18 cellular contexts compared by ENCODE assay signal in genomic region chr3:172697558-172697957, GRCh38. TPM values are rescaled to one million over a fixed set of nuclear protein-coding genes. Genes with fewer than 3 reads are reported as not detected.
DNase-seq lines count a peak whose midpoint lies in the region; ATAC-seq, FAIRE-seq and TF ChIP-seq lines count a peak whose summit lies in the region.
"Had no signal": no experiment of that assay in that cellular context is flagged by ENCODE, and none has a peak within 500 bp of the region (broad histone marks: within the 10 kb centered on the region; RNA-seq: fewer than 3 reads in every experiment).

No MANE protein-coding gene starts in this region.

- POLR2A ChIA-PET in HepG2 (lab: Yijun Ruan, JAX), result interaction anchor here (2.5 to 2.8 kb wide), 2 partner anchors 11 to 14 kb away, joined by 11 to 15 read pairs; partner anchors contain the start of gene NCEH1

- in situ Hi-C loops in HepG2 (cut with HindIII; ENCODE audit: extremely low pct_ligation_motif_present, low pct_unique_long_range_greater_than_20kb), result no loop called here

- no peak overlapping the region for H3K4me3 Mint-ChIP-seq in dendritic cell treated with granulocyte-macrophage colony-stimulating factor and Interleukin-4, amounts not matched to agents 40 ng/mL and 50 ng/mL, for 4 days
- H3K4me3 Mint-ChIP-seq: CD4-positive, alpha-beta memory T cell; HFFc6 had no signal

- no peak for TF ChIP-seq EP300 in HepG2 (IDR thresholded peaks at IDR 0.05; ENCODE audit: low read depth in 2 of 2, low read length in 2 of 2)
- TF ChIP-seq EP300 in HepG2 (CRISPR knock-in tag; IDR thresholded peaks at IDR 0.05; ENCODE audit: borderline replicate concordance), result no peak
- no peak for TF ChIP-seq EP300 in stomach (IDR thresholded peaks at IDR 0.05)

- H3K9ac ChIP-seq in HepG2 (ENCODE audit: insufficient read depth, low read depth, low read length), result 0 out of 2 replicates have a peak overlapping the region, but pooled peaks have one; percentile 37

- peak overlapping the region; percentile 61 for H3K4me2 ChIP-seq in HepG2 (ENCODE audit: low read depth, low read length)

- TF ChIP-seq RAD21 in HepG2 (CRISPR knock-in tag; IDR thresholded peaks at IDR 0.05), result no peak

- peaks cover 58% of the 10 kb centered on the region for H3K4me1 Mint-ChIP-seq in dendritic cell treated with granulocyte-macrophage colony-stimulating factor and Interleukin-4, amounts not matched to agents 40 ng/mL and 50 ng/mL, for 4 days (ENCODE audit: low read depth)

- BruUV-seq in HepG2 (replicated peaks; lab: Mats Ljungman, UMichigan), result no TSS peak

- WGBS in HepG2 (ENCODE audit: low lambda C conversion rate), result 30% methylated on average over 1 of the region's 1 CpG
- 91% methylated on average over 1 of the region's 1 CpG for WGBS in right lobe of liver (ENCODE audit: insufficient coverage, low coverage, low lambda C conversion rate, missing lambda C conversion rate)
- 89 to 95% (median 93%) methylated on average over 1 of the region's 1 CpG for WGBS in stomach, 5 donors

- peak overlapping the region; percentile 100 for H3K27ac Mint-ChIP-seq in dendritic cell treated with granulocyte-macrophage colony-stimulating factor and Interleukin-4, amounts not matched to agents 40 ng/mL and 50 ng/mL, for 4 days
- H3K27ac Mint-ChIP-seq: CD4-positive, alpha-beta memory T cell had no signal

- peak overlapping the region in 1 of 3 experiments; percentile 19; a peak in 1 of 6 replicates for H3K4me3 ChIP-seq in HepG2 (replicated peaks in 1 of 3; ENCODE audit: insufficient read depth in 1 of 3, low read depth in 2 of 3, low read length in 3 of 3)
- H3K4me3 ChIP-seq in right lobe of liver, result no peak overlapping the region
- H3K4me3 ChIP-seq in stomach, result no peak overlapping the region
- H3K4me3 ChIP-seq: BLaER1 treated with 17β-estradiol and CSF1 and Interleukin-3, amounts not matched to agents 10 nM and 100 nM had no signal

- TF ChIP-seq CTCF in HepG2 (CRISPR knock-in tag; IDR thresholded peaks at IDR 0.05), result no peak
- TF ChIP-seq CTCF in right lobe of liver (IDR thresholded peaks at IDR 0.05), result no peak
- no peak for TF ChIP-seq CTCF in stomach (IDR thresholded peaks at IDR 0.05)

- H2AFZ ChIP-seq in HepG2 (ENCODE audit: low read length), result no peak overlapping the region

- no peaks in the 10 kb centered on the region for H3K27me3 Mint-ChIP-seq in dendritic cell treated with granulocyte-macrophage colony-stimulating factor and Interleukin-4, amounts not matched to agents 40 ng/mL and 50 ng/mL, for 4 days
- H3K27me3 Mint-ChIP-seq: CD4-positive, alpha-beta memory T cell had no signal

- no peaks in the 10 kb centered on the region for H3K9me3 ChIP-seq in HepG2 (ENCODE audit: low read length)
- no peaks in the 10 kb centered on the region for H3K9me3 ChIP-seq in right lobe of liver
- H3K9me3 ChIP-seq in stomach, result no peaks in the 10 kb centered on the region
- H3K9me3 ChIP-seq: BLaER1 treated with 17β-estradiol and CSF1 and Interleukin-3, amounts not matched to agents 10 nM and 100 nM had no signal

- H3K9me3 Mint-ChIP-seq in dendritic cell treated with granulocyte-macrophage colony-stimulating factor and Interleukin-4, amounts not matched to agents 40 ng/mL and 50 ng/mL, for 4 days, result no peaks in the 10 kb centered on the region
- H3K9me3 Mint-ChIP-seq: HFFc6 had no signal

- H3K36me3 ChIP-seq in HepG2 (replicated peaks in 1 of 2; ENCODE audit: control insufficient read depth in 1 of 2, insufficient read depth in 2 of 2, low read length in 2 of 2) (peaks cover 0 to 3% of the 10 kb centered on the region in 2 experiments; a peak in 2 of 5 replicates), right lobe of liver (no peaks in the 10 kb centered on the region), stomach (no peaks in the 10 kb centered on the region)
- H3K36me3 ChIP-seq: BLaER1 treated with 17β-estradiol and CSF1 and Interleukin-3, amounts not matched to agents 10 nM and 100 nM had no signal

- ATAC-seq in HepG2, result peak; percentile 65
- ATAC-seq in right lobe of liver, result no peak

- H3K4me1 ChIP-seq in HepG2 (ENCODE audit: insufficient read depth, low read length) (peaks cover 96% of the 10 kb centered on the region), right lobe of liver (peaks cover 0 to 6% (median 0%) of the 10 kb centered on the region in 4 donors), stomach (peaks cover 10 to 64% (median 30%) of the 10 kb centered on the region in 4 donors)

- H4K20me1 ChIP-seq in HepG2 (ENCODE audit: insufficient read depth, low read length), result no peaks in the 10 kb centered on the region
- H4K20me1 ChIP-seq: BLaER1 treated with 17β-estradiol and CSF1 and Interleukin-3, amounts not matched to agents 10 nM and 100 nM had no signal

- peak; percentile 85 for FAIRE-seq in HepG2 (lab: Jason Lieb, UNC)
- FAIRE-seq: GM12892 had no signal

- intact Hi-C loops in HepG2 (cut with micrococcal nuclease; ENCODE audit: unreplicated experiment), result loop anchor here (2.0 kb wide), 1 partner anchor 13 kb away; the partner anchor contains the start of gene NCEH1
- intact Hi-C loops in right lobe of liver (cut with DNase I), result no loop called here
- intact Hi-C loops in dendritic cell treated with granulocyte-macrophage colony-stimulating factor and Interleukin-4, amounts not matched to agents 40 ng/mL and 50 ng/mL, for 4 days (cut with micrococcal nuclease), result no loop called here
- intact Hi-C loops in stomach (cut with DNase I; ENCODE audit: low total_unique reads), result no loop called here

- H3K27me3 ChIP-seq in HepG2 (ENCODE audit: control insufficient read depth in 1 of 2, insufficient read depth in 2 of 2, low read length in 2 of 2) (no peaks in the 10 kb centered on the region), right lobe of liver (no peaks in the 10 kb centered on the region), stomach (no peaks in the 10 kb centered on the region)
- H3K27me3 ChIP-seq: BLaER1 treated with 17β-estradiol and CSF1 and Interleukin-3, amounts not matched to agents 10 nM and 100 nM had no signal

- H3K36me3 Mint-ChIP-seq in dendritic cell treated with granulocyte-macrophage colony-stimulating factor and Interleukin-4, amounts not matched to agents 40 ng/mL and 50 ng/mL, for 4 days (ENCODE audit: low read depth), result peaks cover 5% of the 10 kb centered on the region

- TF ChIP-seq POLR2A in HepG2 (IDR thresholded peaks at IDR 0.05; ENCODE audit: insufficient read depth in 1 of 2, low read depth in 2 of 2, low read length in 2 of 2), result no peak
- TF ChIP-seq POLR2A in right lobe of liver (IDR thresholded peaks at IDR 0.05), result no peak
- no peak for TF ChIP-seq POLR2A in stomach (IDR thresholded peaks at IDR 0.05)

- peak; percentile 28 for DNase-seq in HepG2 (ENCODE audit: low spot score)
- no peak for DNase-seq in right lobe of liver
- DNase-seq in stomach, result no peak
- no peak for DNase-seq in cerebellar cortex (ENCODE audit: low spot score)
- no peak for DNase-seq in NOMO-1 treated with dmso at 0.1 percent for 144 hours (lab: John Stamatoyannopoulos, UW; ENCODE audit: unreplicated experiment)
- no peak for DNase-seq in DMS114 treated with DMSO at 0.1 percent for 48 hours (lab: John Stamatoyannopoulos, UW; ENCODE audit: unreplicated experiment)
- DNase-seq: ACHN; CD4-positive, alpha-beta memory T cell; DMS153; DND-41; GDM1; HCEC 1CT; HFFc6; IMR-90; KBM-7 had no signal

- H3K27ac ChIP-seq in HepG2 (ENCODE audit: extremely low read length, insufficient read depth, low read length), result peak overlapping the region; percentile 85
- H3K27ac ChIP-seq in right lobe of liver, result no peak overlapping the region
- peak overlapping the region in 4 of 5 donors; percentile 44 to 68 (median 62) for H3K27ac ChIP-seq in stomach

- H3K79me2 ChIP-seq in HepG2 (ENCODE audit: insufficient read depth, low read length), result peaks cover 76% of the 10 kb centered on the region

- CTCF ChIA-PET in HepG2 (lab: Yijun Ruan, JAX; ENCODE audit: low intra/inter-chr PET ratio, low total read pairs), result no interaction called here

RNA-seq across cellular contexts. Expression of gene NCEH1, which starts 13.3 kb away (rescaled TPM):
- 7.9 and 12.9 TPM in 2 replicates for total RNA-seq in HepG2 (2016; rRNA removed; fragmentation: Illumina TruSeq; extraction: Trizol)
- total RNA-seq in HepG2 (2016; cell fraction: cytosol; rRNA removed; fragmentation: Illumina TruSeq; extraction: Trizol; ENCODE audit: low read depth), result 1.1 and 1.2 TPM in 2 replicates
- 9.2 and 11.9 TPM in 2 replicates for total RNA-seq in HepG2 (2016; cell fraction: insoluble cytoplasmic fraction; rRNA removed; fragmentation: Illumina TruSeq; extraction: Trizol)
- total RNA-seq in HepG2 (2016; cell fraction: membrane; rRNA removed; fragmentation: Illumina TruSeq; extraction: Trizol), result 2.6 and 2.7 TPM in 2 replicates
- 13.8 and 15.3 TPM in 2 replicates for total RNA-seq in HepG2 (2016; cell fraction: nucleus; rRNA removed; fragmentation: Illumina TruSeq; extraction: Trizol)
- polyA plus RNA-seq in HepG2 (2011; rRNA removed), result 17.9 and 21.4 TPM in 2 replicates
- 14.9 and 17.6 TPM in 2 replicates for polyA plus RNA-seq in HepG2 (2011; cell fraction: cytosol; rRNA removed)
- 6.9 and 7.5 TPM in 2 replicates for polyA plus RNA-seq in HepG2 (2011; cell fraction: nucleus; rRNA removed)
- polyA plus RNA-seq in HepG2 (2012), result 22.9 and 30.2 TPM in 2 replicates
- polyA plus RNA-seq in HepG2 (2016; cell fraction: cytosol; fragmentation: Illumina TruSeq; extraction: Trizol; ENCODE audit: low read depth), result 0.27 and 0.40 TPM in 2 replicates
- 6.4 and 7.2 TPM in 2 replicates for polyA plus RNA-seq in HepG2 (2016; cell fraction: insoluble cytoplasmic fraction; fragmentation: Illumina TruSeq; extraction: Trizol; ENCODE audit: low read depth)
- 1.1 and 1.2 TPM in 2 replicates for polyA plus RNA-seq in HepG2 (2016; cell fraction: membrane; fragmentation: Illumina TruSeq; extraction: Trizol; ENCODE audit: low read depth)
- 16.8 and 17.4 TPM in 2 replicates for polyA plus RNA-seq in HepG2 (2016; cell fraction: nucleus; fragmentation: Illumina TruSeq; extraction: Trizol; ENCODE audit: insufficient read depth, low read depth)
- polyA minus RNA-seq in HepG2 (2011; rRNA and poly(A)+ RNA removed; ENCODE audit: low replicate concordance), result 52.9 and 64.7 TPM in 2 replicates
- polyA minus RNA-seq in HepG2 (2011; cell fraction: cytosol; rRNA and poly(A)+ RNA removed), result 42.9 and 44.0 TPM in 2 replicates
- 18.9 and 21.8 TPM in 2 replicates for polyA minus RNA-seq in HepG2 (2011; cell fraction: nucleus; rRNA and poly(A)+ RNA removed)
- total RNA-seq in right lobe of liver, result 10 to 100 TPM in 1 of 6 experiments, 1 to 10 TPM in 5; 1.5 to 13.0 (median 4.3) TPM
- total RNA-seq in stomach, result 10 to 100 TPM in 2 of 5 donors, 1 to 10 TPM in 3; 1.2 to 19.9 (median 8.0) TPM
- 1 to 10 TPM; 1.8 to 7.0 (median 3.4) TPM for polyA plus RNA-seq in stomach

RNA-seq across cellular contexts. Expression of gene ECT2, which starts 53.0 kb away (rescaled TPM):
- total RNA-seq in HepG2 (2016; rRNA removed; fragmentation: Illumina TruSeq; extraction: Trizol) (52.0 and 84.4 TPM in 2 replicates), right lobe of liver (1 to 10 TPM; 1.5 to 7.8 (median 3.8) TPM), stomach (10 to 100 TPM in 3 of 5 donors, 1 to 10 TPM in 2; 1.2 to 28.1 (median 16.5) TPM)
- total RNA-seq in HepG2 (2016; cell fraction: cytosol; rRNA removed; fragmentation: Illumina TruSeq; extraction: Trizol; ENCODE audit: low read depth), result 13.0 and 15.7 TPM in 2 replicates
- 49.7 and 86.5 TPM in 2 replicates for total RNA-seq in HepG2 (2016; cell fraction: insoluble cytoplasmic fraction; rRNA removed; fragmentation: Illumina TruSeq; extraction: Trizol)
- total RNA-seq in HepG2 (2016; cell fraction: membrane; rRNA removed; fragmentation: Illumina TruSeq; extraction: Trizol), result 18.7 and 24.3 TPM in 2 replicates
- 49.9 and 53.3 TPM in 2 replicates for total RNA-seq in HepG2 (2016; cell fraction: nucleus; rRNA removed; fragmentation: Illumina TruSeq; extraction: Trizol)
- polyA plus RNA-seq in HepG2 (2011; rRNA removed) (12.0 and 21.6 TPM in 2 replicates), stomach (1 to 10 TPM; 4.7 to 9.0 (median 5.9) TPM)
- 7.6 and 8.1 TPM in 2 replicates for polyA plus RNA-seq in HepG2 (2011; cell fraction: cytosol; rRNA removed)
- polyA plus RNA-seq in HepG2 (2011; cell fraction: nucleus; rRNA removed), result 8.0 and 12.7 TPM in 2 replicates
- polyA plus RNA-seq in HepG2 (2012), result 13.7 and 20.1 TPM in 2 replicates
- 1.9 and 2.3 TPM in 2 replicates for polyA plus RNA-seq in HepG2 (2016; cell fraction: cytosol; fragmentation: Illumina TruSeq; extraction: Trizol; ENCODE audit: low read depth)
- 52.4 and 55.8 TPM in 2 replicates for polyA plus RNA-seq in HepG2 (2016; cell fraction: insoluble cytoplasmic fraction; fragmentation: Illumina TruSeq; extraction: Trizol; ENCODE audit: low read depth)
- polyA plus RNA-seq in HepG2 (2016; cell fraction: membrane; fragmentation: Illumina TruSeq; extraction: Trizol; ENCODE audit: low read depth), result 8.1 and 8.4 TPM in 2 replicates
- 39.5 and 39.6 TPM in 2 replicates for polyA plus RNA-seq in HepG2 (2016; cell fraction: nucleus; fragmentation: Illumina TruSeq; extraction: Trizol; ENCODE audit: insufficient read depth, low read depth)
- polyA minus RNA-seq in HepG2 (2011; rRNA and poly(A)+ RNA removed; ENCODE audit: low replicate concordance), result 14.3 and 86.9 TPM in 2 replicates
- polyA minus RNA-seq in HepG2 (2011; cell fraction: cytosol; rRNA and poly(A)+ RNA removed), result 19.0 and 34.2 TPM in 2 replicates
- 60.0 and 83.7 TPM in 2 replicates for polyA minus RNA-seq in HepG2 (2011; cell fraction: nucleus; rRNA and poly(A)+ RNA removed)

Comparison
In these comparisons a context has a peak if more than half of its experiments do, and no peak if none do; other contexts are left out.
1. H3K27ac ChIP-seq: peak in HepG2 (single experiment) and stomach (4 of 5); none in right lobe of liver (0 of 3).